Comparison of ENCODE assay signal across 16 cellular contexts in the genomic region with DNA sequence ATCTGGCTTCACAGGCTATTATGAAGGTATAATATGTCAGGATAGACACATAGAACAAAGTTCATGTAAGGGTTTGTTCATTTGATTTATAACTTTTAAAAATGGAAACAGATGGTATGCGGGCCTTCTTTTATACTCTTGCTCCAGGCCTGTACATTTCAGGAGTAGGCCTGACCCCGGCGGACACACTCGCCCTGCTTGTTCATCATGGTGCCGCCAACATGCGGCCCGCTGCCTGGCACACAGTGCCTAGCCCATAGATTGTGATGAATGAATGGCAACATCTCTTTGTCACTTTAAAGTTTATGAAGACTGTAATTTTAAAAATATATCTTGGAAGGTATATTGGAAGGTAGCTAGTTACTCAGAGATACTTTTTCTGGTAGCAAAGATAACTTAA.
DNase-seq lines count a peak whose midpoint lies in the region; ATAC-seq and TF ChIP-seq lines count a peak whose summit lies in the region.
"Had no signal": no experiment of that assay in that cellular context is flagged by ENCODE, and none has a peak within 500 bp of the region (broad histone marks: within the 10 kb centered on the region; RNA-seq: fewer than 3 reads in every experiment).

No MANE protein-coding gene starts in this region.

- POLR2A ChIA-PET in CD4-positive, alpha-beta memory T cell (lab: Charles Lee; ENCODE audit: partially characterized antibody), result no interaction called here

- H3K27me3 Mint-ChIP-seq in activated naive CD4-positive, alpha-beta T cell treated with anti-CD3 and anti-CD28 coated beads, Interleukin-2, amount 10 ng/mL, durations not matched to agents 7 days and 5 days, result no peaks in the 10 kb centered on the region
- H3K27me3 Mint-ChIP-seq in CD4-positive, alpha-beta memory T cell, result no peaks in the 10 kb centered on the region
- H3K27me3 Mint-ChIP-seq: CD4-positive, CD25-positive, alpha-beta regulatory T cell had no signal

- intact Hi-C loops in CD4-positive, alpha-beta memory T cell (cut with micrococcal nuclease), result no loop called here
- intact Hi-C loops in gastrocnemius medialis (cut with DNase I; ENCODE audit: low total_unique reads), result no loop called here

- no peak for TF ChIP-seq POLR2A in gastrocnemius medialis (IDR thresholded peaks at IDR 0.05)

- peaks cover 38% of the 10 kb centered on the region for H3K36me3 Mint-ChIP-seq in activated naive CD4-positive, alpha-beta T cell treated with anti-CD3 and anti-CD28 coated beads, Interleukin-2, amount 10 ng/mL, durations not matched to agents 7 days and 5 days
- peaks cover 5 to 13% of the 10 kb centered on the region in 2 donors for H3K36me3 Mint-ChIP-seq in activated naive CD4-positive, alpha-beta T cell treated with anti-CD3 and anti-CD28 coated beads, Interleukin-2, amount 50 U/mL, for 72 hours
- H3K36me3 Mint-ChIP-seq in CD4-positive, alpha-beta memory T cell, result peaks cover 30 to 32% of the 10 kb centered on the region in 2 donors

- H3K27ac ChIP-seq in CD4-positive, alpha-beta memory T cell (ENCODE audit: low read depth, low read length), result no peak overlapping the region
- H3K27ac ChIP-seq in gastrocnemius medialis, result peak overlapping the region; percentile 78 to 91 (median 88)
- H3K27ac ChIP-seq: BLaER1 treated with 17β-estradiol and CSF1 and Interleukin-3, amounts not matched to agents 10 nM and 100 nM had no signal

- H3K4me3 ChIP-seq in CD4-positive, alpha-beta memory T cell (ENCODE audit: low read length in 2 of 2), result no peak overlapping the region
- H3K4me3 ChIP-seq in gastrocnemius medialis, result no peak overlapping the region
- H3K4me3 ChIP-seq: BLaER1 treated with 17β-estradiol and CSF1 and Interleukin-3, amounts not matched to agents 10 nM and 100 nM; GM23338 had no signal

- no peaks in the 10 kb centered on the region for H3K9me3 ChIP-seq in CD4-positive, alpha-beta memory T cell (ENCODE audit: control insufficient read depth in 1 of 2, low read length in 2 of 2)
- no peaks in the 10 kb centered on the region for H3K9me3 ChIP-seq in gastrocnemius medialis
- H3K9me3 ChIP-seq: BLaER1 treated with 17β-estradiol and CSF1 and Interleukin-3, amounts not matched to agents 10 nM and 100 nM had no signal

- no peaks in the 10 kb centered on the region for H3K27me3 ChIP-seq in CD4-positive, alpha-beta memory T cell (ENCODE audit: insufficient read depth, low read length)
- no peaks in the 10 kb centered on the region for H3K27me3 ChIP-seq in gastrocnemius medialis
- H3K27me3 ChIP-seq: BLaER1 treated with 17β-estradiol and CSF1 and Interleukin-3, amounts not matched to agents 10 nM and 100 nM had no signal

- no peak for TF ChIP-seq CTCF in gastrocnemius medialis (IDR thresholded peaks at IDR 0.05 in 4 of 5, conservative IDR thresholded peaks at IDR 0.05 in 1 of 5)

- peaks cover 46% of the 10 kb centered on the region for H3K36me3 ChIP-seq in CD4-positive, alpha-beta memory T cell (ENCODE audit: insufficient read depth, low read length)
- H3K36me3 ChIP-seq in gastrocnemius medialis, result peaks cover 0 to 41% of the 10 kb centered on the region in 2 donors

- CTCF ChIA-PET in activated naive CD4-positive, alpha-beta T cell treated with anti-CD3 and anti-CD28 coated beads, Interleukin-2, amount 10 ng/mL, durations not matched to agents 7 days and 5 days (lab: Charles Lee), result no interaction called here
- CTCF ChIA-PET in CD4-positive, alpha-beta memory T cell (lab: Charles Lee; ENCODE audit: partially characterized antibody), result interaction anchor here (1.4 to 1.9 kb wide), 2 partner anchors 23 to 115 kb away, joined by 3 to 5 read pairs; no protein-coding TSS in a partner anchor

- no peak for ATAC-seq in activated naive CD4-positive, alpha-beta T cell treated with anti-CD3 and anti-CD28 coated beads, Interleukin-2, amount 50 U/mL, for 72 hours
- ATAC-seq in gastrocnemius medialis (peak in 1 of 2 donors; percentile 0), HG03342 (IDR thresholded peaks at IDR 0.05; ENCODE audit: unreplicated experiment) (no peak)

- H3K4me1 ChIP-seq in CD4-positive, alpha-beta memory T cell (ENCODE audit: insufficient read depth, low read length), result peaks cover 9% of the 10 kb centered on the region
- H3K4me1 ChIP-seq in gastrocnemius medialis, result peaks cover 19 to 25% of the 10 kb centered on the region in 2 donors

- in situ Hi-C loops in gastrocnemius medialis (cut with MboI; ENCODE audit: low sequenced_read_pairs in 4 of 4), result no loop called here
- in situ Hi-C loops in KBM-7 (cut with MboI; ENCODE audit: low pct_unique_long_range_greater_than_20kb, low sequenced_read_pairs), result loop anchor here (25.0 kb wide), 1 partner anchor 262 kb away; the partner anchor contains the start of gene FES

- H3K27ac Mint-ChIP-seq in activated naive CD4-positive, alpha-beta T cell treated with anti-CD3 and anti-CD28 coated beads, Interleukin-2, amount 10 ng/mL, durations not matched to agents 7 days and 5 days, result peak overlapping the region; percentile 28
- peak overlapping the region in 1 of 2 donors; percentile 60 for H3K27ac Mint-ChIP-seq in activated naive CD4-positive, alpha-beta T cell treated with anti-CD3 and anti-CD28 coated beads, Interleukin-2, amount 50 U/mL, for 72 hours
- peak overlapping the region in 4 of 7 donors; percentile 12 to 70 (median 32) for H3K27ac Mint-ChIP-seq in CD4-positive, alpha-beta memory T cell

- no peak for DNase-seq in activated naive CD4-positive, alpha-beta T cell treated with anti-CD3 and anti-CD28 coated beads, Interleukin-2, amount 10 ng/mL, durations not matched to agents 7 days and 5 days
- no peak for DNase-seq in activated naive CD4-positive, alpha-beta T cell treated with anti-CD3 and anti-CD28 coated beads, Interleukin-2, amount 50 U/mL, for 72 hours (ENCODE audit: low spot score in 2 of 2)
- DNase-seq in CD4-positive, alpha-beta memory T cell, result no peak
- DNase-seq in mesenteric fat pad (ENCODE audit: low spot score), result peak; percentile 51
- no peak for DNase-seq in gastrocnemius medialis
- no peak for DNase-seq in KBM-7
- no peak for DNase-seq in activated effector memory CD4-positive, alpha-beta T cell treated with anti-CD3 and anti-CD28 coated beads, Interleukin-2, amount 50 U/mL, for 16 hours
- DNase-seq: ACHN; CD4-positive, CD25-positive, alpha-beta regulatory T cell; COR-L47; DND-41; GDM1; H7 had no signal

- peaks cover 10% of the 10 kb centered on the region for H3K4me1 Mint-ChIP-seq in activated naive CD4-positive, alpha-beta T cell treated with anti-CD3 and anti-CD28 coated beads, Interleukin-2, amount 10 ng/mL, durations not matched to agents 7 days and 5 days
- H3K4me1 Mint-ChIP-seq in CD4-positive, alpha-beta memory T cell, result peaks cover 7 to 14% (median 8%) of the 10 kb centered on the region in 4 donors
- H3K4me1 Mint-ChIP-seq: GM23338 had no signal

- H3K4me3 Mint-ChIP-seq in activated naive CD4-positive, alpha-beta T cell treated with anti-CD3 and anti-CD28 coated beads, Interleukin-2, amount 10 ng/mL, durations not matched to agents 7 days and 5 days, result no peak overlapping the region
- H3K4me3 Mint-ChIP-seq in CD4-positive, alpha-beta memory T cell, result no peak overlapping the region
- H3K4me3 Mint-ChIP-seq: CD4-positive, CD25-positive, alpha-beta regulatory T cell; GM23338 had no signal

- H3K9me3 Mint-ChIP-seq in activated naive CD4-positive, alpha-beta T cell treated with anti-CD3 and anti-CD28 coated beads, Interleukin-2, amount 10 ng/mL, durations not matched to agents 7 days and 5 days, result no peaks in the 10 kb centered on the region
- no peaks in the 10 kb centered on the region for H3K9me3 Mint-ChIP-seq in activated naive CD4-positive, alpha-beta T cell treated with anti-CD3 and anti-CD28 coated beads, Interleukin-2, amount 50 U/mL, for 72 hours
- no peaks in the 10 kb centered on the region for H3K9me3 Mint-ChIP-seq in CD4-positive, alpha-beta memory T cell
- H3K9me3 Mint-ChIP-seq: CD4-positive, CD25-positive, alpha-beta regulatory T cell; GM23338 had no signal
